Comparison of ENCODE assay signal across 1 cellular context in the genomic region with DNA sequence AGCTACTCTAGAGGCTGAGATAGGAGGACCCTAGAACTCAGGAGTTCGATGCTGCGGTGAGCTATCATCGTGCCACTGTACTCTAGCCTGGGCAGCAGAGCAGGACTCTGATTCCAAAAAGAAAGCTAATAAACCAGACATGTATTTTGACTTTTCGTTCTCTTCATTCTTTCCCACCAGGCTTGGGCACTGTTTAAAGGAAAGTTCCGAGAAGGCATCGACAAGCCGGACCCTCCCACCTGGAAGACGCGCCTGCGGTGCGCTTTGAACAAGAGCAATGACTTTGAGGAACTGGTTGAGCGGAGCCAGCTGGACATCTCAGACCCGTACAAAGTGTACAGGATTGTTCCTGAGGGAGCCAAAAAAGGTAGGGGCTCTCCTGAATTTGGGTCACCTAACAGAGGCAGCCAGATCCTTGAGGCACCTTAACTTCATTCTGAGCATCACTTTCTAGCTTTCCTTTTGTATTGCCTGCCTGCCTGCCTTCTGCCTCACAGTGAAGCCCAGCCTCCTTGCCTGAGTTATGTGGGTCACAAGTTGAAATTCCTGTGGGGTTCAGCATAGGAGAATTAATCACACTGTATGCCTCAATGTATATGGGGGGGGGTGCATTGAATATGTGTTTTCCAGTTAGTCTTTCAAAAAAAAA.
TF ChIP-seq lines count a peak whose summit lies in the region.

No MANE protein-coding gene starts in this region.

TF ChIP-seq in SK-N-SH treated with all-trans-retinoic acid at 6 μM for 48 hours, 23 proteins besides CTCF, POLR2A, EP300 and RAD21 (continued from another document):
- TF ChIP-seq PATZ1 (CRISPR knock-in tag; IDR thresholded peaks at IDR 0.05; ENCODE audit: borderline replicate concordance) (no peak), ISL1 (CRISPR knock-in tag; IDR thresholded peaks at IDR 0.05) (no peak), ARNTL (CRISPR knock-in tag; IDR thresholded peaks at IDR 0.05; ENCODE audit: borderline replicate concordance, low read depth) (no peak), TOX (CRISPR knock-in tag; IDR thresholded peaks at IDR 0.05; ENCODE audit: borderline replicate concordance) (no peak), CSDC2 (CRISPR knock-in tag; IDR thresholded peaks at IDR 0.05) (no peak), TSHZ2 (CRISPR knock-in tag; IDR thresholded peaks at IDR 0.05) (no peak)
- TF ChIP-seq, protein P1, sequence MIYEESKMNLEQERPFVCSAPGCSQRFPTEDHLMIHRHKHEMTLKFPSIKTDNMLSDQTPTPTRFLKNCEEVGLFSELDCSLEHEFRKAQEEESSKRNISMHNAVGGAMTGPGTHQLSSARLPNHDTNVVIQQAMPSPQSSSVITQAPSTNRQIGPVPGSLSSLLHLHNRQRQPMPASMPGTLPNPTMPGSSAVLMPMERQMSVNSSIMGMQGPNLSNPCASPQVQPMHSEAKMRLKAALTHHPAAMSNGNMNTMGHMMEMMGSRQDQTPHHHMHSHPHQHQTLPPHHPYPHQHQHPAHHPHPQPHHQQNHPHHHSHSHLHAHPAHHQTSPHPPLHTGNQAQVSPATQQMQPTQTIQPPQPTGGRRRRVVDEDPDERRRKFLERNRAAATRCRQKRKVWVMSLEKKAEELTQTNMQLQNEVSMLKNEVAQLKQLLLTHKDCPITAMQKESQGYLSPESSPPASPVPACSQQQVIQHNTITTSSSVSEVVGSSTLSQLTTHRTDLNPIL (CRISPR knock-in tag; IDR thresholded peaks at IDR 0.05; ENCODE audit: low read depth), result no peak
TF ChIP-seq in SK-N-SH treated with all-trans-retinoic acid at 6 μM for 48 hours: peak in this region for 0.
